Comparison of ENCODE assay signal across 25 cellular contexts in genomic region chr21:39034590-39035536, GRCh38.
A peak's percentile ranks its signal among the peaks of the same experiment; 100 is the strongest.
DNase-seq lines count a peak whose midpoint lies in the region; ATAC-seq, FAIRE-seq and TF ChIP-seq lines count a peak whose summit lies in the region.
"Had no signal": no experiment of that assay in that cellular context is flagged by ENCODE, and none has a peak within 500 bp of the region (broad histone marks: within the 10 kb centered on the region; RNA-seq: fewer than 3 reads in every experiment).

No MANE protein-coding gene starts in this region.

- intact Hi-C loops in K562 (cut with micrococcal nuclease) (loop anchor here (10.0 kb wide), 1 partner anchor 300 kb away; no protein-coding TSS in a partner anchor), lower lobe of right lung (cut with DNase I) (no loop called here), sigmoid colon (cut with DNase I) (no loop called here)

- H3K36me3 ChIP-seq in HEK293 (ENCODE audit: control insufficient read depth in 2 of 2, insufficient read depth in 1 of 2, low read length in 2 of 2) = no peaks in the 10 kb centered on the region
- H3K36me3 ChIP-seq in K562 (ENCODE audit: control insufficient read depth, insufficient read depth, low read length) = no peaks in the 10 kb centered on the region
- H3K36me3 ChIP-seq in lower lobe of right lung = no peaks in the 10 kb centered on the region
- H3K36me3 ChIP-seq in sigmoid colon = no peaks in the 10 kb centered on the region
- H3K36me3 ChIP-seq: suprapubic skin had no signal

- DNase-seq in K562 (ENCODE audit: extremely low read depth in 1 of 4, low spot score in 3 of 4) (no peak), lower lobe of right lung (no peak), sigmoid colon (peak; percentile 27), NCI-H526 treated with DMSO at 0.1 percent for 48 hours (lab: John Stamatoyannopoulos, UW) (no peak), kidney tubule cell (ENCODE audit: low spot score) (no peak)
- DNase-seq in NK-92 treated with Interleukin-12 subunit alpha and Interleukin-12 subunit beta, amount 100 ng/mL, for 24 hours (lab: John Stamatoyannopoulos, UW) = no peak
- DNase-seq: activated CD4-positive, alpha-beta T cell treated with anti-CD3 and anti-CD28 coated beads, Interleukin-2, amount 10 ng/mL, durations not matched to agents 24 days and 14 days; activated naive CD4-positive, alpha-beta T cell treated with anti-CD3 and anti-CD28 coated beads for 36 hours; activated T-cell treated with anti-CD3 and anti-CD28 coated beads, Interleukin-2, amount 50 U/mL, for 48 hours; caudate nucleus; CD4-positive, CD25-positive, alpha-beta regulatory T cell; DMS 273 treated with DMSO at 0.1 percent for 48 hours; islet precursor cell; MM.1S; NCI-H1417 treated with DMSO at 0.1 percent for 48 hours; NCI-H2081 treated with DMSO at 0.1 percent for 48 hours; NCI-H446; stimulated activated CD4-positive, alpha-beta T cell treated with anti-CD3 and anti-CD28 coated beads, Interleukin-4, amount 100 ng/mL, for 1 hour; T-helper 17 cell had no signal

- H3K4me2 ChIP-seq in K562 (ENCODE audit: insufficient read depth, low read length) = no peak overlapping the region

- H3K9me3 ChIP-seq in HEK293 (ENCODE audit: control insufficient read depth, insufficient read depth, low read depth, low read length) (no peaks in the 10 kb centered on the region), K562 (replicated peaks; ENCODE audit: control insufficient read depth, insufficient read depth, low read depth, low read length) (no peaks in the 10 kb centered on the region), lower lobe of right lung (no peaks in the 10 kb centered on the region), sigmoid colon (no peaks in the 10 kb centered on the region)
- H3K9me3 ChIP-seq: suprapubic skin had no signal

- TF ChIP-seq POLR2A in K562 (conservative IDR thresholded peaks at IDR 0.05) (no peak), sigmoid colon (IDR thresholded peaks at IDR 0.05) (no peak)

- no peaks in the 10 kb centered on the region for H3K4me1 ChIP-seq in HEK293 (ENCODE audit: control insufficient read depth, insufficient read depth, low read length)
- H3K4me1 ChIP-seq in K562 (replicated peaks in 1 of 2; ENCODE audit: control insufficient read depth in 2 of 2, insufficient read depth in 2 of 2, low read length in 2 of 2) = peaks cover 0 to 7% of the 10 kb centered on the region in 2 experiments; a peak in 1 of 5 replicates
- H3K4me1 ChIP-seq in lower lobe of right lung = peaks cover 39% of the 10 kb centered on the region
- H3K4me1 ChIP-seq in sigmoid colon = no peaks in the 10 kb centered on the region
- H3K4me1 ChIP-seq: suprapubic skin had no signal

- H3K9ac ChIP-seq in K562 (ENCODE audit: insufficient read depth in 1 of 2, low read depth in 2 of 2, low read length in 2 of 2) = no peak overlapping the region

- TF ChIP-seq EP300 in K562 (IDR thresholded peaks at IDR 0.05; ENCODE audit: low read length) (no peak), sigmoid colon (IDR thresholded peaks at IDR 0.05) (no peak)

- 2% methylated on average over 12 of the region's 12 CpGs for WGBS in K562 (ENCODE audit: insufficient coverage, low coverage, missing lambda C conversion rate)
- WGBS in sigmoid colon, 2 donors = 48 to 80% methylated on average over 12 of the region's 12 CpGs

- no peak overlapping the region for H3K4me3 ChIP-seq in HEK293 (ENCODE audit: low read depth, low read length)
- H3K4me3 ChIP-seq in K562 = no peak overlapping the region
- H3K4me3 ChIP-seq in lower lobe of right lung = no peak overlapping the region
- H3K4me3 ChIP-seq in sigmoid colon = no peak overlapping the region
- H3K4me3 ChIP-seq: SK-N-MC, suprapubic skin had no signal

- TF ChIP-seq RAD21 in K562 (CRISPR knock-in tag; conservative IDR thresholded peaks at IDR 0.05 in 1 of 2, IDR thresholded peaks at IDR 0.05 in 1 of 2) = no peak

- H4K20me1 ChIP-seq in K562 (replicated peaks; ENCODE audit: control insufficient read depth, insufficient read depth, low read length) = no peaks in the 10 kb centered on the region

- no peak overlapping the region for H3K27ac ChIP-seq in HEK293 (ENCODE audit: extremely low read depth, low read depth, low read length)
- no peak overlapping the region for H3K27ac ChIP-seq in K562 (ENCODE audit: extremely low read depth, low read depth, low read length)
- peak overlapping the region; percentile 70 for H3K27ac ChIP-seq in lower lobe of right lung
- no peak overlapping the region for H3K27ac ChIP-seq in sigmoid colon
- H3K27ac ChIP-seq: SK-N-MC, suprapubic skin had no signal

- H3K9me1 ChIP-seq in K562 (ENCODE audit: control insufficient read depth, insufficient read depth, low read length) = no peaks in the 10 kb centered on the region

- ATAC-seq in K562 (no peak), lower lobe of right lung (no peak)
- ATAC-seq: stimulated activated memory B cell treated with anti-CD40 and anti-IgM and Interleukin-4, amounts not matched to agents 10 μg/mL and 1 μg/mL and 100 μg/mL, for 72 hours; T-helper 17 cell had no signal

- in situ Hi-C loops in K562 (cut with MboI) = no loop called here

- CTCF ChIA-PET in HEK293 (lab: Yijun Ruan, JAX) (interaction anchor here (0.5 to 0.6 kb wide), 2 partner anchors 17 to 171 kb away, joined by 3 to 4 read pairs; no protein-coding TSS in a partner anchor), K562 (lab: Yijun Ruan, JAX; ENCODE audit: low intra/inter-chr PET ratio) (no interaction called here)

- no peak overlapping the region for H2AFZ ChIP-seq in K562 (ENCODE audit: low read depth, low read length)

- no TSS peak for BruUV-seq in K562 (replicated peaks; lab: Mats Ljungman, UMichigan)

- POLR2A ChIA-PET in HEK293 (lab: Yijun Ruan, JAX) (interaction anchor here (0.7 kb wide), 1 partner anchor 193 kb away, joined by 9 read pairs; no protein-coding TSS in a partner anchor), K562 (lab: Yijun Ruan, JAX) (interaction anchor here (0.7 kb wide), 1 partner anchor 13 kb away, joined by 3 read pairs; no protein-coding TSS in a partner anchor)

- no peaks in the 10 kb centered on the region for H3K79me2 ChIP-seq in K562 (ENCODE audit: control insufficient read depth, insufficient read depth, low read length)

- TF ChIP-seq CTCF in HEK293 (tag by site-specific recombination; IDR thresholded peaks at IDR 0.05) (no peak), K562 (IDR thresholded peaks at IDR 0.05 in 2 of 3, conservative IDR thresholded peaks at IDR 0.05 in 1 of 3; ENCODE audit: insufficient read depth in 2 of 3, low read depth in 1 of 3, low read length in 3 of 3) (no peak), lower lobe of right lung (IDR thresholded peaks at IDR 0.05) (no peak), sigmoid colon (IDR thresholded peaks at IDR 0.05) (no peak)

- no peak for FAIRE-seq in K562 (lab: Jason Lieb, UNC)
- FAIRE-seq: endometrium, GM19239 had no signal

- H3K27me3 ChIP-seq in K562 (ENCODE audit: control insufficient read depth in 2 of 2, insufficient read depth in 2 of 2, low read length in 2 of 2) = peaks cover 49 to 60% of the 10 kb centered on the region in 2 experiments
- no peaks in the 10 kb centered on the region for H3K27me3 ChIP-seq in lower lobe of right lung (ENCODE audit: low read depth)
- no peaks in the 10 kb centered on the region for H3K27me3 ChIP-seq in sigmoid colon
- H3K27me3 ChIP-seq: suprapubic skin had no signal

TF ChIP-seq in HEK293, 187 proteins besides CTCF, POLR2A, EP300 and RAD21:
- TF ChIP-seq GLI2 (tag by site-specific recombination; IDR thresholded peaks at IDR 0.05; ENCODE audit: borderline replicate concordance, low read depth) (no peak), ZNF768 (tag by site-specific recombination; IDR thresholded peaks at IDR 0.05) (0 out of 2 replicates have a peak, but pooled peaks have one; percentile 49)

TF ChIP-seq in K562, 482 proteins besides CTCF, POLR2A, EP300 and RAD21:
- TF ChIP-seq RUNX1 (IDR thresholded peaks at IDR 0.05; ENCODE audit: low read depth) (no peak), ZBTB11 (CRISPR knock-in tag; IDR thresholded peaks at IDR 0.05) (no peak), SLC30A9 (CRISPR knock-in tag; IDR thresholded peaks at IDR 0.05) (no peak), RBM25 (IDR thresholded peaks at IDR 0.05; ENCODE audit: low read depth, low read length, severe bottlenecking) (peak; percentile 79), ZFP36 (IDR thresholded peaks at IDR 0.05; ENCODE audit: low read depth, low read length, partially characterized antibody) (peak; percentile 47), FOXP1 (CRISPR knock-in tag; IDR thresholded peaks at IDR 0.05) (no peak), SMC3 (conservative IDR thresholded peaks at IDR 0.05; ENCODE audit: insufficient read depth, low read depth, low read length) (no peak), NR2F6 (CRISPR knock-in tag; IDR thresholded peaks at IDR 0.05) (no peak)
